ENCODE assay signal across 32 cellular contexts in genomic region chr13:100566543-100566942, GRCh38. TPM values are rescaled to one million over a fixed set of nuclear protein-coding genes. Genes with fewer than 3 reads are reported as not detected.
DNase-seq lines count a peak whose midpoint lies in the region; ATAC-seq lines count a peak whose summit lies in the region.
"Had no signal": no experiment of that assay in that cellular context is flagged by ENCODE, and none has a peak within 500 bp of the region (broad histone marks: within the 10 kb centered on the region; RNA-seq: fewer than 3 reads in every experiment).

No MANE protein-coding gene starts in this region.

- POLR2A ChIA-PET in T-cell (lab: Charles Lee), result no interaction called here

- CTCF ChIA-PET in T-cell (lab: Charles Lee), result interaction anchor here in 1 of 2 donors (0.5 kb wide), 1 partner anchor 749 kb away, joined by 3 read pairs; no protein-coding TSS in a partner anchor

- H3K9me3 Mint-ChIP-seq in T-cell, result peaks cover 0 to 2% (median 0%) of the 10 kb centered on the region in 3 donors
- H3K9me3 Mint-ChIP-seq: activated T-helper 1 cell treated with anti-CD3 and anti-CD28 coated beads, Interleukin-12 subunit alpha, Interleukin-12 subunit beta, Interleukin-2, Interleukin-4 antibody, amounts not matched to agents 30 ng/mL and 10 ng/mL and 1 ng/mL, durations not matched to agents 14 hours and 24 hours and 36 hours had no signal

- peaks cover 24% of the 10 kb centered on the region for H3K36me3 Mint-ChIP-seq in T-cell

- ATAC-seq in T-cell (replicated peaks in 1 of 4) (no peak), GM21526 (IDR thresholded peaks at IDR 0.05; ENCODE audit: low FRiP score, unreplicated experiment) (no peak)
- ATAC-seq: activated CD4-positive, CD25-positive, alpha-beta regulatory T cell treated with anti-CD3 and anti-CD28 coated beads, Interleukin-2, amount 50 U/mL, for 24 hours; esophagus mucosa; gastroesophageal sphincter had no signal

- peak; percentile 57 for DNase-seq in A172 (ENCODE audit: low spot score)
- peak; percentile 39 for DNase-seq in HT1080 (ENCODE audit: low read depth)
- DNase-seq in amniotic epithelial cell (ENCODE audit: low read depth), result peak; percentile 18
- DNase-seq in kidney tubule cell (ENCODE audit: low spot score), result peak; percentile 77
- no peak for DNase-seq in T-cell
- no peak for DNase-seq in NCI-H748 treated with DMSO at 0.1 percent for 48 hours (lab: John Stamatoyannopoulos, UW)
- DNase-seq in stimulated activated CD4-positive, alpha-beta T cell treated with anti-CD3 and anti-CD28 coated beads, Interleukin-4, amount 100 ng/mL, for 4 hours, result no peak
- DNase-seq: 8988T; activated CD4-positive, alpha-beta T cell treated with anti-CD3 and anti-CD28 coated beads, Interleukin-2, amount 50 U/mL, for 48 hours; activated CD8-positive, alpha-beta memory T cell treated with anti-CD3 and anti-CD28 coated beads, Interleukin-2, amount 50 U/mL, for 4 hours; activated naive CD4-positive, alpha-beta T cell treated with anti-CD3 and anti-CD28 coated beads, Interleukin-2, amount 10 ng/mL, durations not matched to agents 7 days and 5 days; amniotic stem cell; CD4-positive, alpha-beta memory T cell; effector CD8-positive, alpha-beta T cell; EL; hippocampal formation; immature natural killer cell; left ventricle myocardium inferior; MV-4-11; naive B cell; NCI-H146; NCI-H524; Peyer's patch; SJCRH30; stimulated activated CD4-positive, alpha-beta T cell treated with anti-CD3 and anti-CD28 coated beads, Interleukin-1b, Interleukin-23, amount 100 ng/mL, for 48 hours; stomach; thyroid gland had no signal

- peaks cover 0 to 4% (median 0%) of the 10 kb centered on the region in 3 donors for H3K4me1 Mint-ChIP-seq in T-cell
- H3K4me1 Mint-ChIP-seq: activated naive CD4-positive, alpha-beta T cell treated with anti-CD3 and anti-CD28 coated beads, Interleukin-2, amount 10 ng/mL, durations not matched to agents 7 days and 5 days; immature natural killer cell; naive B cell had no signal

- no peak overlapping the region for H3K4me3 Mint-ChIP-seq in T-cell
- H3K4me3 Mint-ChIP-seq: activated naive CD4-positive, alpha-beta T cell treated with anti-CD3 and anti-CD28 coated beads, Interleukin-2, amount 10 ng/mL, durations not matched to agents 7 days and 5 days; activated T-helper 1 cell treated with anti-CD3 and anti-CD28 coated beads, Interleukin-12 subunit alpha, Interleukin-12 subunit beta, Interleukin-2, Interleukin-4 antibody, amounts not matched to agents 30 ng/mL and 10 ng/mL and 1 ng/mL, durations not matched to agents 14 hours and 24 hours and 36 hours; CD4-positive, alpha-beta memory T cell; immature natural killer cell; naive B cell had no signal

- no peak overlapping the region for H3K27ac Mint-ChIP-seq in T-cell
- H3K27ac Mint-ChIP-seq: activated naive CD4-positive, alpha-beta T cell treated with anti-CD3 and anti-CD28 coated beads, Interleukin-2, amount 10 ng/mL, durations not matched to agents 7 days and 5 days; activated T-helper 1 cell treated with anti-CD3 and anti-CD28 coated beads, Interleukin-12 subunit alpha, Interleukin-12 subunit beta, Interleukin-2, Interleukin-4 antibody, amounts not matched to agents 30 ng/mL and 10 ng/mL and 1 ng/mL, durations not matched to agents 14 hours and 24 hours and 36 hours; CD4-positive, alpha-beta memory T cell had no signal

- no peaks in the 10 kb centered on the region for H3K27me3 Mint-ChIP-seq in T-cell
- H3K27me3 Mint-ChIP-seq: CD4-positive, alpha-beta memory T cell; naive B cell had no signal

RNA-seq across cellular contexts. Expression of gene GGACT, which starts 22.0 kb away (rescaled TPM):
- total RNA-seq in A172 (2014; rRNA removed; shearing (Covaris generic)), result 0.72 and 1.5 TPM in 2 replicates
- total RNA-seq in HT1080 (2014; rRNA removed; shearing (Covaris generic)), result 0.90 and 1.5 TPM in 2 replicates
- 3.7 and 5.0 TPM in 2 replicates for polyA plus RNA-seq in HT1080 (2015; cell fraction: cytosol; rRNA removed)
- polyA plus RNA-seq in HT1080 (2015; cell fraction: nucleus; rRNA removed), result 1.3 and 1.8 TPM in 2 replicates
- 1 to 10 TPM; 4.4 to 7.9 (median 6.4) TPM for total RNA-seq in T-cell

Comparison
In these comparisons a context has a peak if more than half of its experiments do, and no peak if none do; other contexts are left out.
1. DNase-seq: peak in A172 (single experiment), HT1080 (single experiment), amniotic epithelial cell (single experiment) and kidney tubule cell (single experiment); none in T-cell (0 of 34), NCI-H748 treated with DMSO at 0.1 percent for 48 hours (single experiment) and stimulated activated CD4-positive, alpha-beta T cell treated with anti-CD3 and anti-CD28 coated beads, Interleukin-4, amount 100 ng/mL, for 4 hours (0 of 2).